17 cellular contexts compared by ENCODE assay signal in the genomic region with DNA sequence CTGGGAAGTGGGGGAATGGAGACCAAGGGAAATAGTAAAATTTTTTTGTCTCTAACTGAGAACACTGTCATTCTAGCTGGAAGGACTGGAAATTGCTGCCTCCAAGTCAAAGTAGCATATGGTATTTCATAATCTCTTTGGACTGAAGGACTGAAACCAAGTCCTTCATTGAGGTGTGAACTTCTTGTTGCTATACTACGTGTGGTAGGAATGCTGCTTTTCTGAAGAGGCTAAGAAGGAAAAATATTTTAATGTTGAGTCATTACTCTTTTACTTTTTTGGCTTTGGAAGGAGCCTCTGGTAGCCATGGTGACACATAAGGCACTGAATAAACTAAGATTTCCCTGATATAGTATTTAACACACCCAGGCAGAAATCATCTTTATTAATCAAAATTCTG.
A peak's percentile ranks its signal among the peaks of the same experiment; 100 is the strongest.
DNase-seq lines count a peak whose midpoint lies in the region; ATAC-seq, FAIRE-seq and TF ChIP-seq lines count a peak whose summit lies in the region.
"Had no signal": no experiment of that assay in that cellular context is flagged by ENCODE, and none has a peak within 500 bp of the region (broad histone marks: within the 10 kb centered on the region; RNA-seq: fewer than 3 reads in every experiment).

No MANE protein-coding gene starts in this region.

- H3K36me3 ChIP-seq in IMR-90 (ENCODE audit: control insufficient read depth, insufficient read depth, low read length) (no peaks in the 10 kb centered on the region), bronchial epithelial cell (ENCODE audit: control insufficient read depth, insufficient read depth, low read length) (no peaks in the 10 kb centered on the region)
- H3K36me3 ChIP-seq: neutrophil had no signal

- ATAC-seq in IMR-90 (ENCODE audit: low read depth) (no peak), HG03565 (IDR thresholded peaks at IDR 0.05; ENCODE audit: unreplicated experiment) (no peak)
- ATAC-seq: activated CD4-positive, CD25-positive, alpha-beta regulatory T cell treated with anti-CD3 and anti-CD28 coated beads, Interleukin-2, amount 50 U/mL, for 24 hours; left colon had no signal

- TF ChIP-seq RAD21 in IMR-90 (IDR thresholded peaks at IDR 0.05; ENCODE audit: low read length) = no peak

- no peak overlapping the region for H2BK15ac ChIP-seq in IMR-90 (ENCODE audit: low read depth, low read length)

- TF ChIP-seq CTCF in AG04449 (IDR thresholded peaks at IDR 0.05; ENCODE audit: insufficient read depth, low read length, missing control alignments) (no peak), IMR-90 (conservative IDR thresholded peaks at IDR 0.05; ENCODE audit: low read depth, low read length) (no peak), bronchial epithelial cell (IDR thresholded peaks at IDR 0.05; ENCODE audit: insufficient read depth, low read length, severe bottlenecking) (no peak)

- H3K9ac ChIP-seq in IMR-90 (ENCODE audit: low read depth, low read length) = no peak overlapping the region

- no peak overlapping the region for H2AFZ ChIP-seq in IMR-90 (replicated peaks; ENCODE audit: low read length, poor library complexity)

- no peak overlapping the region for H4K91ac ChIP-seq in IMR-90 (ENCODE audit: insufficient read depth, low read depth, low read length)

- no peak overlapping the region for H2BK5ac ChIP-seq in IMR-90 (ENCODE audit: low read depth, low read length, poor library complexity, severe bottlenecking)

- H2AK9ac ChIP-seq in IMR-90 (replicated peaks; ENCODE audit: low read depth, low read length, poor library complexity) = no peak overlapping the region

- H3K23ac ChIP-seq in IMR-90 (ENCODE audit: low read depth, low read length) = no peak overlapping the region

- dilution Hi-C loops in IMR-90 (cut with HindIII; ENCODE audit: low sequenced_read_pairs, unreplicated experiment) = no loop called here

- no peak overlapping the region for H3K18ac ChIP-seq in IMR-90 (ENCODE audit: low read depth, low read length)

- WGBS in IMR-90 (ENCODE audit: extremely low coverage in 2 of 2, insufficient read length in 1 of 2), 2 experiments = no CpG with 5 or more reads among the region's 1 CpG

- no peaks in the 10 kb centered on the region for H3K4me1 ChIP-seq in IMR-90 (ENCODE audit: control insufficient read depth, insufficient read depth, low read length)

- FAIRE-seq in bronchial epithelial cell (lab: Jason Lieb, UNC) = no peak
- FAIRE-seq: G401.6 had no signal

- H2AK5ac ChIP-seq in IMR-90 (ENCODE audit: low read depth, low read length) = no peak overlapping the region

- H3K9me1 ChIP-seq in IMR-90 (ENCODE audit: insufficient read depth, low read length) = no peaks in the 10 kb centered on the region

- no peak overlapping the region for H3K27ac ChIP-seq in IMR-90 (ENCODE audit: insufficient read depth, low read length)
- H3K27ac ChIP-seq: neutrophil, SK-N-MC had no signal

- H3K27me3 ChIP-seq in IMR-90 (ENCODE audit: control insufficient read depth, insufficient read depth, low read length) (no peaks in the 10 kb centered on the region), bronchial epithelial cell (ENCODE audit: control insufficient read depth, insufficient read depth, low read length) (no peaks in the 10 kb centered on the region)
- H3K27me3 ChIP-seq: neutrophil had no signal

- POLR2A ChIA-PET in AG04449 (lab: Yijun Ruan, JAX) = no interaction called here
- POLR2A ChIA-PET in IMR-90 (lab: Charles Lee; ENCODE audit: unreplicated experiment) = no interaction called here

- BruUV-seq in IMR-90 (replicated peaks; lab: Mats Ljungman, UMichigan) = no TSS peak

- H3K9me3 ChIP-seq in IMR-90 (ENCODE audit: control insufficient read depth, insufficient read depth, low read length) = no peaks in the 10 kb centered on the region
- H3K9me3 ChIP-seq: neutrophil had no signal

- intact Hi-C loops in IMR-90 (cut with micrococcal nuclease) = no loop called here
- intact Hi-C loops in head of caudate nucleus (cut with DNase I) = no loop called here

- H3K56ac ChIP-seq in IMR-90 (ENCODE audit: extremely low read depth, insufficient read depth, low read length) = no peak overlapping the region

- no peaks in the 10 kb centered on the region for H3K79me1 ChIP-seq in IMR-90 (ENCODE audit: low read depth in 1 of 2, low read length in 2 of 2)

- no peak overlapping the region for H3K4me2 ChIP-seq in IMR-90 (ENCODE audit: low read depth, low read length)

- DNase-seq in AG04449 (ENCODE audit: low read depth, low spot score) (peak; percentile 19), IMR-90 (peak; percentile 10), bronchial epithelial cell (ENCODE audit: low read depth) (peak; percentile 69), kidney glomerular epithelial cell (lab: John Stamatoyannopoulos, UW) (peak; percentile 33), head of caudate nucleus (no peak), HUDEP-2 (lab: John Stamatoyannopoulos, UW; ENCODE audit: unreplicated experiment in 76 of 76) (no peak)
- DNase-seq in stimulated activated CD4-positive, alpha-beta T cell treated with anti-CD3 and anti-CD28 coated beads, Interleukin-1b, Interleukin-23, amount 100 ng/mL, for 48 hours = no peak
- DNase-seq: activated T-cell treated with anti-CD3 and anti-CD28 coated beads, Interleukin-2, amount 50 U/mL, for 24 hours; AML-193; left colon; NCI-H146; stimulated activated CD4-positive, alpha-beta T cell treated with anti-CD3 and anti-CD28 coated beads, Interleukin-15, amount 100 ng/mL, for 24 hours had no signal

- H3K4me3 ChIP-seq in AG04449 (ENCODE audit: low read depth, low read length) = no peak overlapping the region
- no peak overlapping the region for H3K4me3 ChIP-seq in IMR-90 (ENCODE audit: insufficient read depth, low read depth, low read length)
- no peak overlapping the region for H3K4me3 ChIP-seq in bronchial epithelial cell (ENCODE audit: low read depth, low read length)
- H3K4me3 ChIP-seq: SK-N-MC had no signal

- H2BK20ac ChIP-seq in IMR-90 (ENCODE audit: low read depth, low read length) = no peak overlapping the region

- H3K14ac ChIP-seq in IMR-90 (replicated peaks; ENCODE audit: low read depth, low read length) = no peak overlapping the region

- in situ Hi-C loops in IMR-90 (cut with MboI; ENCODE audit: low sequenced_read_pairs) = no loop called here

- no peak overlapping the region for H2BK120ac ChIP-seq in IMR-90 (ENCODE audit: low read depth, low read length)

- H4K5ac ChIP-seq in IMR-90 (ENCODE audit: low read depth, low read length) = no peak overlapping the region

- H4K20me1 ChIP-seq in IMR-90 (ENCODE audit: insufficient read depth, low read length) = no peaks in the 10 kb centered on the region

- CTCF ChIA-PET in AG04449 (lab: Yijun Ruan, JAX) (no interaction called here), IMR-90 (lab: Yijun Ruan, JAX) (no interaction called here)

- no peak overlapping the region for H4K8ac ChIP-seq in IMR-90 (ENCODE audit: low read depth in 2 of 2, low read length in 2 of 2)

- no peak overlapping the region for H3K4ac ChIP-seq in IMR-90 (ENCODE audit: low read depth, low read length)

- TF ChIP-seq POLR2A in IMR-90 (IDR thresholded peaks at IDR 0.05; ENCODE audit: low read depth, low read length) = no peak

TF ChIP-seq in IMR-90, 13 proteins besides CTCF, POLR2A, EP300 and RAD21:
- no peak for TF ChIP-seq MXI1 (IDR thresholded peaks at IDR 0.05; ENCODE audit: borderline replicate concordance, low read depth, low read length)
- TF ChIP-seq BHLHE40 (IDR thresholded peaks at IDR 0.05; ENCODE audit: low read depth, low read length) = no peak
- no peak for TF ChIP-seq RCOR1 (IDR thresholded peaks at IDR 0.05; ENCODE audit: insufficient replicate concordance, low read length)
- TF ChIP-seq NFE2L2 (IDR thresholded peaks at IDR 0.05; ENCODE audit: low read depth, low read length) = no peak
TF ChIP-seq in IMR-90: peak in this region for 0.

Comparison
In these comparisons a context has a peak if more than half of its experiments do, and no peak if none do; other contexts are left out.
1. DNase-seq: peak in AG04449 (single experiment), IMR-90 (single experiment), bronchial epithelial cell (single experiment) and kidney glomerular epithelial cell (single experiment); none in head of caudate nucleus (0 of 42), HUDEP-2 (0 of 76) and stimulated activated CD4-positive, alpha-beta T cell treated with anti-CD3 and anti-CD28 coated beads, Interleukin-1b, Interleukin-23, amount 100 ng/mL, for 48 hours (single experiment).